ENCODE assay signal across 15 cellular contexts in the genomic region with DNA sequence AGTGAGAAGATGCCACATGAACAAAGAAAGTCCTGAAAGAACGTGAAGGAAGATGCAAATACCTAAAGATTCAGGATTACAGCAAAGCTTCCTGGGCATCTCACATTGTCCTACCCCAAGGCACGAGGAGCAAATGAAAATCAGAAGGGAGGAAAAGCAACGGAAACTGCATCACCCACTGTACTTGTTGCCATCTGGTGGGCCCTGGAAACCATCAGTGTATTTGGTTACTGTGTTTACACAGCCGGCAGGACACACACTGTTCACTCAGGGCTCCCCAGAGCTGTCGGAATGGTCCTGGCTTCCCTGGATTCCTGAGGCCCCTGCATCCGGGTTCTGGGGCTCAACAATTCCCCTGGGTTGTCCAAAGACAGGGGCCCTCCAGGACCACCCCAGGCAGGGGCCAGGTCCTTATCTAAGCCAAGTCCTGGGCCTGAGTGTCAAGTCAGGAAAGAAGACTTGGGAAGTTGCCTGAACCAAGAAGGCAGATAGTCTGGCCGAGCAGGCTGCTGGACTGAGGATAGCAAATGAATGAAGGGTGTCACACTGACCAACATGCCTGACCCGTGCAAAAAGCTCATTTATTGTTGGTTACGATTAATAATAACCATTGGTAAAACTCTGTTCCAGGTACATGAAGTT. TPM values are rescaled to one million over a fixed set of nuclear protein-coding genes. Genes with fewer than 3 reads are reported as not detected.
DNase-seq lines count a peak whose midpoint lies in the region; ATAC-seq and TF ChIP-seq lines count a peak whose summit lies in the region.
"Had no signal": no experiment of that assay in that cellular context is flagged by ENCODE, and none has a peak within 500 bp of the region (broad histone marks: within the 10 kb centered on the region; RNA-seq: fewer than 3 reads in every experiment).

No MANE protein-coding gene starts in this region.

- no peak overlapping the region for H3K4me3 ChIP-seq in upper lobe of left lung
- H3K4me3 ChIP-seq: GM12878, psoas muscle had no signal

- peak; percentile 91 for DNase-seq in DMS 273 (lab: John Stamatoyannopoulos, UW; ENCODE audit: unreplicated experiment)
- DNase-seq in NCI-H1694 (lab: John Stamatoyannopoulos, UW) = peak; percentile 91
- peak; percentile 96 for DNase-seq in NCI-H69 (lab: John Stamatoyannopoulos, UW)
- DNase-seq in cardiac septum (ENCODE audit: low spot score) = peak; percentile 26
- DNase-seq in ureter (ENCODE audit: low spot score) = no peak
- no peak for DNase-seq in upper lobe of left lung
- DNase-seq: activated CD4-positive, alpha-beta T cell treated with anti-CD3 and anti-CD28 coated beads, Interleukin-2, amount 50 U/mL, for 4 hours; DND-41; glutamatergic neuron; KBM-7; psoas muscle had no signal

- TF ChIP-seq EP300 in upper lobe of left lung (IDR thresholded peaks at IDR 0.05) = no peak

- no peaks in the 10 kb centered on the region for H3K9me3 ChIP-seq in upper lobe of left lung
- H3K9me3 ChIP-seq: psoas muscle had no signal

- H3K27ac ChIP-seq in upper lobe of left lung = no peak overlapping the region
- H3K27ac ChIP-seq: psoas muscle had no signal

- intact Hi-C loops in cardiac septum (cut with DNase I) = no loop called here

- 53 to 56% methylated on average over 9 of the region's 9 CpGs for WGBS in upper lobe of left lung, 2 donors

- H3K27me3 ChIP-seq in upper lobe of left lung = no peaks in the 10 kb centered on the region

- TF ChIP-seq CTCF in upper lobe of left lung (IDR thresholded peaks at IDR 0.05) = no peak

- ATAC-seq in GM21737 (IDR thresholded peaks at IDR 0.05; ENCODE audit: unreplicated experiment) = no peak
- no peak for ATAC-seq in GM19467 (IDR thresholded peaks at IDR 0.05; ENCODE audit: unreplicated experiment)
- ATAC-seq in upper lobe of left lung (ENCODE audit: low FRiP score in 2 of 2) = no peak
- ATAC-seq: activated T-helper 17 cell treated with anti-CD3 and anti-CD28 coated beads, Interleukin-2, amount 50 U/mL, for 72 hours; GM12878; psoas muscle had no signal

- H3K4me1 ChIP-seq in upper lobe of left lung = no peaks in the 10 kb centered on the region
- H3K4me1 ChIP-seq: psoas muscle had no signal

- H3K36me3 ChIP-seq in upper lobe of left lung = no peaks in the 10 kb centered on the region

- TF ChIP-seq POLR2A in upper lobe of left lung (IDR thresholded peaks at IDR 0.05) = no peak

RNA-seq across cellular contexts. Expression of a gene that starts 52.8 kb away (rescaled TPM):
- 24.0 TPM for total RNA-seq in cardiac septum
- total RNA-seq in ureter = 21.4 TPM
- total RNA-seq in upper lobe of left lung = 10 to 100 TPM in 1 of 6 donors, 1 to 10 TPM in 5; 3.3 to 10.7 (median 4.3) TPM
- total RNA-seq: activated T-helper 17 cell treated with anti-CD3 and anti-CD28 coated beads, Interleukin-2, amount 50 U/mL, for 72 hours had no signal

Comparison
In these comparisons a context has a peak if more than half of its experiments do, and no peak if none do; other contexts are left out.
1. DNase-seq: peak in DMS 273 (single experiment), NCI-H1694 (single experiment), NCI-H69 (single experiment) and cardiac septum (single experiment); none in ureter (single experiment) and upper lobe of left lung (0 of 2).